Comparison of ENCODE assay signal across 1 cellular context in the genomic region with DNA sequence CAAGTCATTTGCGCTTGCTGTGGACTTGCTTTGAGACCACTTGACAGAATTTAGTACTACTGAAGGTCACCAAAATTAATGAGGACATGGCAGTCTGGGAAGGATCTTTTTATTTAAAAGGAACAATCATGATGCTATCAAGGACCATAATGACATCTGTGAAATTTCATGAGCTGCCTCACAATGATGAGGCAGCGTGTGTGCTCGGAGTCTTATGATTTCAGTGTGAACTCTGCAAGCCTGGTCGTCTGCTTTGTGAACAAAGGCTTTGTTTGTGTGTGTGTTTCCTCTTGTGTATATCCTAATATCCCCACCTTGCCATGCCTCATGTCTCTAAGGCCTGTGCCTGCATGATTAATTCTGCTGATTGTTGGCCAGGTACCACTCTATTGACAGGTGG.
TF ChIP-seq lines count a peak whose summit lies in the region.

No MANE protein-coding gene starts in this region.

TF ChIP-seq in H1, 55 proteins besides CTCF, POLR2A, EP300 and RAD21 (continued from another document):
- TF ChIP-seq, protein P1, sequence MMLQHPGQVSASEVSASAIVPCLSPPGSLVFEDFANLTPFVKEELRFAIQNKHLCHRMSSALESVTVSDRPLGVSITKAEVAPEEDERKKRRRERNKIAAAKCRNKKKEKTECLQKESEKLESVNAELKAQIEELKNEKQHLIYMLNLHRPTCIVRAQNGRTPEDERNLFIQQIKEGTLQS (IDR thresholded peaks at IDR 0.05; ENCODE audit: insufficient read depth, low read depth, low read length): no peak
- TF ChIP-seq CHD2 (IDR thresholded peaks at IDR 0.05; ENCODE audit: low read length) (no peak), SP4 (IDR thresholded peaks at IDR 0.05; ENCODE audit: low read length) (no peak), FOSL1 (IDR thresholded peaks at IDR 0.05; ENCODE audit: insufficient read depth, low read depth, low read length) (no peak), CBX5 (IDR thresholded peaks at IDR 0.05; ENCODE audit: low read depth, low read length) (no peak), CEBPB (IDR thresholded peaks at IDR 0.05; ENCODE audit: low read depth, low read length) (no peak), RXRA (IDR thresholded peaks at IDR 0.05; ENCODE audit: insufficient read depth, low read depth, low read length) (no peak), JUND (IDR thresholded peaks at IDR 0.05; ENCODE audit: low read length) (no peak), BCL11A (IDR thresholded peaks at IDR 0.05; ENCODE audit: low read depth in 2 of 2, low read length in 2 of 2) (no peak), SIRT6 (IDR thresholded peaks at IDR 0.05; ENCODE audit: low read length) (no peak), GABPA (IDR thresholded peaks at IDR 0.05; ENCODE audit: borderline replicate concordance, insufficient read depth, low read length) (no peak), SAP30 (IDR thresholded peaks at IDR 0.05; ENCODE audit: insufficient read depth, insufficient replicate concordance, low read length) (no peak), TAF7 (optimal IDR thresholded peaks at IDR 0.05; ENCODE audit: borderline replicate concordance, low read depth, low read length) (no peak), JUN (IDR thresholded peaks at IDR 0.05; ENCODE audit: low read depth, low read length) (no peak)
- TF ChIP-seq, protein P2, sequence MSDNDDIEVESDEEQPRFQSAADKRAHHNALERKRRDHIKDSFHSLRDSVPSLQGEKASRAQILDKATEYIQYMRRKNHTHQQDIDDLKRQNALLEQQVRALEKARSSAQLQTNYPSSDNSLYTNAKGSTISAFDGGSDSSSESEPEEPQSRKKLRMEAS (IDR thresholded peaks at IDR 0.05): no peak
TF ChIP-seq in H1: peak in this region for 0.
